18 cellular contexts compared by ENCODE assay signal in genomic region chr2:64936809-64937208, GRCh38. TPM values are rescaled to one million over a fixed set of nuclear protein-coding genes. Genes with fewer than 3 reads are reported as not detected.
DNase-seq lines count a peak whose midpoint lies in the region; FAIRE-seq and TF ChIP-seq lines count a peak whose summit lies in the region.
"Had no signal": no experiment of that assay in that cellular context is flagged by ENCODE, and none has a peak within 500 bp of the region (broad histone marks: within the 10 kb centered on the region; RNA-seq: fewer than 3 reads in every experiment).

No MANE protein-coding gene starts in this region.

- H3K27me3 Mint-ChIP-seq in type B pancreatic cell = peaks cover 21% of the 10 kb centered on the region

- WGBS in H1 (ENCODE audit: extremely low coverage in 1 of 2, insufficient coverage in 1 of 2, insufficient read length in 1 of 2, insufficient replicate concordance in 2 of 2, low coverage in 1 of 2, low lambda C conversion rate in 2 of 2, missing lambda C conversion rate in 1 of 2), 2 experiments = 86% methylated on average over 1 of the region's 1 CpG; no CpG with 5 or more reads in 1 of the 2 experiments
- 92 to 100% (median 100%) methylated on average over 1 of the region's 1 CpG for WGBS in spleen, 5 donors

- H3K79me2 ChIP-seq in Karpas-422 (ENCODE audit: low read length) = peaks cover 1% of the 10 kb centered on the region; the same call in 1 of the 2 replicates
- no peaks in the 10 kb centered on the region for H3K79me2 ChIP-seq in H1 (ENCODE audit: control insufficient read depth in 1 of 2, insufficient read depth in 2 of 2, low read length in 2 of 2)

- no peak overlapping the region for H3K4ac ChIP-seq in H1 (replicated peaks; ENCODE audit: insufficient read length, low read depth, low read length)

- no peak overlapping the region for H4K8ac ChIP-seq in H1 (ENCODE audit: extremely low read depth, insufficient read depth, low read length)

- H3K36me3 ChIP-seq in GM06990 (ENCODE audit: control insufficient read depth, insufficient read depth, low read length) = no peaks in the 10 kb centered on the region
- peaks cover 3% of the 10 kb centered on the region; the same call in 1 of the 2 replicates for H3K36me3 ChIP-seq in Karpas-422 (ENCODE audit: insufficient read depth, low read length)
- no peaks in the 10 kb centered on the region for H3K36me3 ChIP-seq in H1 (ENCODE audit: control insufficient read depth in 2 of 4, insufficient read depth in 4 of 4, low read length in 3 of 4)
- H3K36me3 ChIP-seq in spleen = no peaks in the 10 kb centered on the region

- H4K5ac ChIP-seq in H1 (ENCODE audit: insufficient read length, low read depth, low read length) = no peak overlapping the region

- DNase-seq in GM06990 (ENCODE audit: extremely low read depth, insufficient read length) = no peak
- DNase-seq in Karpas-422 = no peak
- DNase-seq in H1 (ENCODE audit: low read depth in 1 of 2, low spot score in 2 of 2) = no peak
- no peak for DNase-seq in spleen
- DNase-seq in NCI-H82 (lab: John Stamatoyannopoulos, UW) = no peak
- DNase-seq in SK-N-DZ (ENCODE audit: low spot score) = no peak
- no peak for DNase-seq in GDM1 (lab: John Stamatoyannopoulos, UW)
- DNase-seq in type B pancreatic cell (ENCODE audit: extremely low spot score, unreplicated experiment) = no peak
- DNase-seq: COR-L47, EL, H7, MV-4-11, NCI-H187 treated with DMSO at 0.1 percent for 48 hours, NCI-H345, NCI-H526, T-cell had no signal

- peaks cover 10% of the 10 kb centered on the region for H3K9me3 Mint-ChIP-seq in type B pancreatic cell

- no peaks in the 10 kb centered on the region for H3K9me2 ChIP-seq in Karpas-422 (replicated peaks; ENCODE audit: insufficient read depth, low read length)

- no peaks in the 10 kb centered on the region; the same call in 1 of the 2 replicates for H3K23me2 ChIP-seq in H1 (ENCODE audit: low read depth, low read length)

- intact Hi-C loops in spleen (cut with DNase I; ENCODE audit: low total_unique reads) = no loop called here

- H2BK5ac ChIP-seq in H1 (ENCODE audit: low read depth, low read length) = no peak overlapping the region

- no peak overlapping the region for H2AFZ ChIP-seq in Karpas-422 (ENCODE audit: low read length)
- H2AFZ ChIP-seq in H1 (ENCODE audit: low read length) = no peak overlapping the region

- no peak overlapping the region for H2BK12ac ChIP-seq in H1 (ENCODE audit: low read depth, low read length)

- H3K9ac ChIP-seq in Karpas-422 (ENCODE audit: low read length) (no peak overlapping the region), H1 (replicated peaks in 1 of 4; ENCODE audit: extremely low read depth in 1 of 4, low read depth in 3 of 4, low read length in 3 of 4) (no peak overlapping the region)

- no peak for TF ChIP-seq EP300 in H1 (IDR thresholded peaks at IDR 0.05; ENCODE audit: borderline replicate concordance in 1 of 2, low read depth in 2 of 2, low read length in 2 of 2)

- FAIRE-seq in H1 (lab: Jason Lieb, UNC) = no peak
- FAIRE-seq: A549 had no signal

- H3K4me1 Mint-ChIP-seq in type B pancreatic cell (ENCODE audit: unreplicated experiment) = no peaks in the 10 kb centered on the region

- no peak overlapping the region for H3K18ac ChIP-seq in H1 (ENCODE audit: extremely low read depth, low read length)

- H4K20me1 ChIP-seq in Karpas-422 (ENCODE audit: insufficient read depth, low read depth, low read length) (no peaks in the 10 kb centered on the region), H1 (replicated peaks in 1 of 2; ENCODE audit: control insufficient read depth in 1 of 2, insufficient read depth in 2 of 2, low read length in 2 of 2) (no peaks in the 10 kb centered on the region)

- no peak overlapping the region for H2BK20ac ChIP-seq in H1 (ENCODE audit: low read length)

- no peak overlapping the region for H3K27ac ChIP-seq in Karpas-422 (ENCODE audit: low read length)
- H3K27ac ChIP-seq in H1 (ENCODE audit: low read depth, low read length) = no peak overlapping the region
- peak overlapping the region in 7 of 8 donors; percentile 39 to 84 (median 74) for H3K27ac ChIP-seq in spleen
- H3K27ac ChIP-seq: A549, SK-N-MC had no signal

- peaks cover 62% of the 10 kb centered on the region for H3K4me1 ChIP-seq in Karpas-422 (ENCODE audit: low read length)
- H3K4me1 ChIP-seq in H1 (replicated peaks in 1 of 4; ENCODE audit: control insufficient read depth in 3 of 4, insufficient read depth in 4 of 4, low read length in 3 of 4) = peaks cover 0 to 5% (median 3%) of the 10 kb centered on the region in 4 experiments; a peak in 4 of 7 replicates
- peaks cover 12 to 84% (median 59%) of the 10 kb centered on the region in 6 donors for H3K4me1 ChIP-seq in spleen
- H3K4me1 ChIP-seq: A549 had no signal

- H3K14ac ChIP-seq in H1 (ENCODE audit: insufficient read length) = no peak overlapping the region

- POLR2A ChIA-PET in H1 (lab: Charles Lee; ENCODE audit: partially characterized antibody) = interaction anchor here (1.8 to 1.9 kb wide), 2 partner anchors 14 to 119 kb away, joined by 5 to 6 read pairs; partner anchors contain the start of gene CEP68

- H3K27me3 ChIP-seq in GM06990 (replicated peaks; ENCODE audit: control insufficient read depth, insufficient read depth, low read length) (no peaks in the 10 kb centered on the region), Karpas-422 (ENCODE audit: low read length) (no peaks in the 10 kb centered on the region), H1 (replicated peaks in 1 of 4; ENCODE audit: control insufficient read depth in 3 of 4, extremely low read depth in 1 of 4, insufficient read depth in 3 of 4, low read length in 3 of 4) (no peaks in the 10 kb centered on the region), spleen (replicated peaks in 1 of 7) (no peaks in the 10 kb centered on the region)

- H2AK5ac ChIP-seq in H1 (ENCODE audit: low read depth, low read length) = no peak overlapping the region

- H3K4me3 ChIP-seq in GM06990 (replicated peaks; ENCODE audit: low read depth, low read length) = peak overlapping the region; percentile 79
- no peak overlapping the region for H3K4me3 ChIP-seq in Karpas-422 (ENCODE audit: low read length)
- no peak overlapping the region for H3K4me3 ChIP-seq in H1 (ENCODE audit: extremely low read depth in 1 of 4, insufficient read depth in 2 of 4, low read depth in 3 of 4, low read length in 4 of 4)
- H3K4me3 ChIP-seq in spleen = no peak overlapping the region
- H3K4me3 ChIP-seq: A549, SK-N-MC had no signal

- no peak overlapping the region for H3K27ac Mint-ChIP-seq in type B pancreatic cell
- H3K27ac Mint-ChIP-seq: T-cell had no signal

- no peak overlapping the region for H2BK120ac ChIP-seq in H1 (replicated peaks; ENCODE audit: low read depth, low read length)

- H3K56ac ChIP-seq in H1 (replicated peaks; ENCODE audit: insufficient read length, low read depth, low read length) = no peak overlapping the region

- H3K4me2 ChIP-seq in Karpas-422 (ENCODE audit: low read depth, low read length, poor library complexity, severe bottlenecking) (peak overlapping the region; percentile 59), H1 (ENCODE audit: insufficient read depth in 1 of 2, low read depth in 2 of 2, low read length in 2 of 2) (no peak overlapping the region)
- H3K4me2 ChIP-seq: A549 had no signal

- H3K36me3 Mint-ChIP-seq in type B pancreatic cell = no peaks in the 10 kb centered on the region
- H3K36me3 Mint-ChIP-seq: T-cell had no signal

- no peak for TF ChIP-seq POLR2A in H1 (IDR thresholded peaks at IDR 0.05; ENCODE audit: control extremely low read depth in 1 of 2, low read depth in 2 of 2, low read length in 2 of 2)
- TF ChIP-seq POLR2A in spleen (IDR thresholded peaks at IDR 0.05) = no peak

- H3K9me3 ChIP-seq in Karpas-422 (ENCODE audit: low read length) (peaks cover 13% of the 10 kb centered on the region), H1 (ENCODE audit: insufficient read depth in 2 of 2, low read depth in 1 of 2, low read length in 1 of 2) (peaks cover 0 to 3% of the 10 kb centered on the region in 2 experiments; a peak in 1 of 4 replicates), spleen (no peaks in the 10 kb centered on the region)

- 0 out of 2 replicates have a peak overlapping the region, but pooled peaks have one; percentile 10 for H2BK15ac ChIP-seq in H1 (ENCODE audit: low read length)

- no peak overlapping the region for H3K4me3 Mint-ChIP-seq in type B pancreatic cell
- H3K4me3 Mint-ChIP-seq: T-cell had no signal

- TF ChIP-seq CTCF in GM06990 (IDR thresholded peaks at IDR 0.05; ENCODE audit: insufficient read depth, low read length, poor library complexity, severe bottlenecking) = no peak
- TF ChIP-seq CTCF in H1 (IDR thresholded peaks at IDR 0.05; ENCODE audit: control extremely low read depth in 1 of 3, insufficient read depth in 1 of 3, low read depth in 1 of 3, low read length in 3 of 3) = no peak
- no peak for TF ChIP-seq CTCF in spleen (IDR thresholded peaks at IDR 0.05 in 8 of 11, conservative IDR thresholded peaks at IDR 0.05 in 3 of 11)
- TF ChIP-seq CTCF in type B pancreatic cell (conservative IDR thresholded peaks at IDR 0.05) = no peak

- TF ChIP-seq RAD21 in H1 (IDR thresholded peaks at IDR 0.05 in 1 of 2, conservative IDR thresholded peaks at IDR 0.05 in 1 of 2; ENCODE audit: low read depth in 2 of 2, low read length in 2 of 2) = no peak

- no peaks in the 10 kb centered on the region for H3K79me1 ChIP-seq in H1 (ENCODE audit: low read depth, low read length)

- H4K91ac ChIP-seq in H1 (replicated peaks; ENCODE audit: insufficient read length, low read length) = no peak overlapping the region

- no peak overlapping the region for H3K23ac ChIP-seq in H1 (ENCODE audit: insufficient read length)

- CTCF ChIA-PET in H1 (lab: Charles Lee; ENCODE audit: partially characterized antibody) = interaction anchor here (2.0 to 5.0 kb wide), 2 partner anchors 14 to 18 kb away, joined by 5 to 22 read pairs; no protein-coding TSS in a partner anchor

TF ChIP-seq in H1, 55 proteins besides CTCF, POLR2A, EP300 and RAD21 (continues in another document):
- TF ChIP-seq CHD1 (IDR thresholded peaks at IDR 0.05; ENCODE audit: low read depth, low read length) = no peak
- TF ChIP-seq GTF2F1 (IDR thresholded peaks at IDR 0.05; ENCODE audit: borderline replicate concordance, low read depth, low read length) = no peak

RNA-seq across cellular contexts. Expression of gene SLC1A4, which starts 52.4 kb away (rescaled TPM):
- 114 and 120 TPM in 2 replicates for total RNA-seq in Karpas-422 (2014; rRNA removed; shearing (Covaris generic); ENCODE audit: low replicate concordance)
- total RNA-seq in H1 (2021; fragmentation: NEBNext Ultra II Directional; extraction: Animal tissue kit (Norgen Biotek cat#: 25700)) = 0.57 and 0.86 TPM in 2 replicates
- polyA plus RNA-seq in H1 (2011; rRNA removed) = 0.44 and 0.71 TPM in 2 replicates
- polyA plus RNA-seq in H1 (2011; cell fraction: cytosol; rRNA removed) = 0.54 TPM
- polyA plus RNA-seq in H1 (2011; cell fraction: nucleus; rRNA removed) = 0.93 TPM
- 0.47 to 0.60 TPM (median 0.50 TPM) in 4 replicates for polyA plus RNA-seq in H1 (2012, experiment 1 of 2)
- polyA plus RNA-seq in H1 (2012, experiment 2 of 2) = 0.39 TPM
- polyA plus RNA-seq in H1 (2013, experiment 1 of 2) = 0.30 TPM
- 0.28 TPM for polyA plus RNA-seq in H1 (2013, experiment 2 of 2)
- 0.76 and 0.85 TPM in 2 replicates for polyA minus RNA-seq in H1 (2011; rRNA and poly(A)+ RNA removed)
- polyA minus RNA-seq in H1 (2011; cell fraction: cytosol; rRNA and poly(A)+ RNA removed) = 0.37 TPM
- polyA minus RNA-seq in H1 (2011; cell fraction: nucleus; rRNA and poly(A)+ RNA removed) = 1.1 TPM
- 10 to 100 TPM; 14.6 to 32.0 (median 19.4) TPM for total RNA-seq in spleen
- 1 to 10 TPM; 2.5 to 4.4 (median 4.3) TPM for polyA plus RNA-seq in spleen
- polyA plus RNA-seq in SK-N-DZ (2014; cell fraction: cytosol; rRNA removed) = 14.7 and 20.7 TPM in 2 replicates
- polyA plus RNA-seq in SK-N-DZ (2014; cell fraction: nucleus; rRNA removed) = 8.0 and 10.0 TPM in 2 replicates
- 11.3 and 13.1 TPM in 2 replicates for total RNA-seq in type B pancreatic cell (ENCODE audit: low replicate concordance)

Comparison
In these comparisons a context has a peak if more than half of its experiments do, and no peak if none do; other contexts are left out.
1. H3K27ac ChIP-seq: peak in spleen (7 of 8); none in Karpas-422 (single experiment) and H1 (single experiment).